In genomic region chr16:49503242-49504022, GRCh38 we compare ENCODE assay signal across 11 cellular contexts.
DNase-seq lines count a peak whose midpoint lies in the region; ATAC-seq, FAIRE-seq and TF ChIP-seq lines count a peak whose summit lies in the region.
"Had no signal": no experiment of that assay in that cellular context is flagged by ENCODE, and none has a peak within 500 bp of the region (broad histone marks: within the 10 kb centered on the region; RNA-seq: fewer than 3 reads in every experiment).

No MANE protein-coding gene starts in this region.

- no peak overlapping the region for H4K91ac ChIP-seq in H1 (replicated peaks; ENCODE audit: insufficient read length, low read length)

- DNase-seq in CD14-positive monocyte (ENCODE audit: low spot score) (no peak), H1 (ENCODE audit: low read depth in 1 of 2, low spot score in 2 of 2) (no peak), pons (ENCODE audit: low spot score) (no peak), NCI-H1105 (lab: John Stamatoyannopoulos, UW) (no peak)
- DNase-seq in activated CD8-positive, alpha-beta T cell treated with anti-CD3 and anti-CD28 coated beads for 36 hours: no peak
- DNase-seq in stimulated activated effector memory CD8-positive, alpha-beta T cell treated with anti-CD3 and anti-CD28 coated beads, Interleukin-12 subunit alpha, Interleukin-12 subunit beta, amount 100 ng/mL, for 72 hours (ENCODE audit: low spot score in 2 of 2): no peak
- DNase-seq: NCI-H2171 treated with DMSO at 0.1 percent for 48 hours, stomach had no signal

- TF ChIP-seq CTCF in CD14-positive monocyte (IDR thresholded peaks at IDR 0.05) (no peak), H1 (IDR thresholded peaks at IDR 0.05; ENCODE audit: control extremely low read depth in 1 of 3, insufficient read depth in 1 of 3, low read depth in 1 of 3, low read length in 3 of 3) (no peak)
- no peak for TF ChIP-seq CTCF in activated CD8-positive, alpha-beta T cell treated with anti-CD3 and anti-CD28 coated beads for 36 hours (IDR thresholded peaks at IDR 0.05)

- peaks cover 8% of the 10 kb centered on the region; the same call in 1 of the 2 replicates for H3K23me2 ChIP-seq in H1 (ENCODE audit: low read depth, low read length)

- FAIRE-seq in H1 (lab: Jason Lieb, UNC): no peak

- H2BK20ac ChIP-seq in H1 (ENCODE audit: low read length): no peak overlapping the region

- 93% methylated on average over 16 of the region's 17 CpGs; no CpG with 5 or more reads in 1 of the 2 experiments for WGBS in H1 (ENCODE audit: extremely low coverage in 1 of 2, insufficient coverage in 1 of 2, insufficient read length in 1 of 2, insufficient replicate concordance in 2 of 2, low coverage in 1 of 2, low lambda C conversion rate in 2 of 2, missing lambda C conversion rate in 1 of 2), 2 experiments

- no peak overlapping the region for H2BK5ac ChIP-seq in H1 (ENCODE audit: low read depth, low read length)

- peak; percentile 88 for ATAC-seq in GM19372 (IDR thresholded peaks at IDR 0.05; ENCODE audit: low read depth, unreplicated experiment)
- peak; percentile 78 for ATAC-seq in HG02981 (IDR thresholded peaks at IDR 0.05; ENCODE audit: unreplicated experiment)
- ATAC-seq in activated CD8-positive, alpha-beta T cell treated with anti-CD3 and anti-CD28 coated beads for 36 hours: no peak
- ATAC-seq in stimulated activated effector memory CD8-positive, alpha-beta T cell treated with anti-CD3 and anti-CD28 coated beads, Interleukin-12 subunit alpha, Interleukin-12 subunit beta, amount 100 ng/mL, for 72 hours: no peak

- H2BK120ac ChIP-seq in H1 (replicated peaks; ENCODE audit: low read depth, low read length): no peak overlapping the region

- TF ChIP-seq EP300 in H1 (IDR thresholded peaks at IDR 0.05; ENCODE audit: borderline replicate concordance in 1 of 2, low read depth in 2 of 2, low read length in 2 of 2): no peak

- H3K27ac ChIP-seq in H1 (ENCODE audit: low read depth, low read length): no peak overlapping the region
- H3K27ac ChIP-seq: KMS-11, stomach had no signal

- no peak overlapping the region for H4K5ac ChIP-seq in H1 (ENCODE audit: insufficient read length, low read depth, low read length)

- H3K18ac ChIP-seq in H1 (ENCODE audit: extremely low read depth, low read length): no peak overlapping the region

- H2BK15ac ChIP-seq in H1 (ENCODE audit: low read length): no peak overlapping the region

- peaks cover 0 to 3% of the 10 kb centered on the region in 2 experiments for H4K20me1 ChIP-seq in H1 (replicated peaks in 1 of 2; ENCODE audit: control insufficient read depth in 1 of 2, insufficient read depth in 2 of 2, low read length in 2 of 2)

- H3K36me3 ChIP-seq in H1 (ENCODE audit: control insufficient read depth in 2 of 4, insufficient read depth in 4 of 4, low read length in 3 of 4): no peaks in the 10 kb centered on the region
- H3K36me3 ChIP-seq: stomach had no signal

- H3K79me2 ChIP-seq in H1 (ENCODE audit: control insufficient read depth in 1 of 2, insufficient read depth in 2 of 2, low read length in 2 of 2): no peaks in the 10 kb centered on the region

- no peaks in the 10 kb centered on the region; the same call in 1 of the 2 replicates for H3K79me1 ChIP-seq in H1 (ENCODE audit: low read depth, low read length)

- no peaks in the 10 kb centered on the region for H3K36me3 Mint-ChIP-seq in CD14-positive monocyte
- no peaks in the 10 kb centered on the region for H3K36me3 Mint-ChIP-seq in activated CD8-positive, alpha-beta T cell treated with anti-CD3 and anti-CD28 coated beads for 36 hours (ENCODE audit: low read depth)
- H3K36me3 Mint-ChIP-seq in stimulated activated effector memory CD8-positive, alpha-beta T cell treated with anti-CD3 and anti-CD28 coated beads, Interleukin-12 subunit alpha, Interleukin-12 subunit beta, amount 100 ng/mL, for 72 hours: no peaks in the 10 kb centered on the region

- TF ChIP-seq RAD21 in H1 (IDR thresholded peaks at IDR 0.05 in 1 of 2, conservative IDR thresholded peaks at IDR 0.05 in 1 of 2; ENCODE audit: low read depth in 2 of 2, low read length in 2 of 2): no peak

- POLR2A ChIA-PET in H1 (lab: Charles Lee; ENCODE audit: partially characterized antibody): no interaction called here
- POLR2A ChIA-PET in activated CD8-positive, alpha-beta T cell treated with anti-CD3 and anti-CD28 coated beads for 36 hours (lab: Charles Lee): no interaction called here

- no peak overlapping the region for H4K8ac ChIP-seq in H1 (ENCODE audit: extremely low read depth, insufficient read depth, low read length)

- no peak overlapping the region for H3K4me2 ChIP-seq in H1 (ENCODE audit: insufficient read depth in 1 of 2, low read depth in 2 of 2, low read length in 2 of 2)
- H3K4me2 ChIP-seq: KMS-11 had no signal

- intact Hi-C loops in CD14-positive monocyte (cut with micrococcal nuclease): no loop called here
- intact Hi-C loops in activated CD8-positive, alpha-beta T cell treated with anti-CD3 and anti-CD28 coated beads for 36 hours (cut with micrococcal nuclease): no loop called here

- H3K4me1 ChIP-seq in H1 (replicated peaks in 1 of 4; ENCODE audit: control insufficient read depth in 3 of 4, insufficient read depth in 4 of 4, low read length in 3 of 4): no peaks in the 10 kb centered on the region; a peak in 1 of 7 replicates
- H3K4me1 ChIP-seq: stomach had no signal

- no peaks in the 10 kb centered on the region for H3K9me3 ChIP-seq in H1 (ENCODE audit: insufficient read depth in 2 of 2, low read depth in 1 of 2, low read length in 1 of 2)
- H3K9me3 ChIP-seq: stomach had no signal

- H3K23ac ChIP-seq in H1 (ENCODE audit: insufficient read length): no peak overlapping the region

- no peak overlapping the region for H3K4me3 ChIP-seq in H1 (ENCODE audit: extremely low read depth in 1 of 4, insufficient read depth in 2 of 4, low read depth in 3 of 4, low read length in 4 of 4)
- H3K4me3 ChIP-seq: stomach had no signal

- H3K4me1 Mint-ChIP-seq in CD14-positive monocyte: peaks cover 20% of the 10 kb centered on the region
- no peaks in the 10 kb centered on the region for H3K4me1 Mint-ChIP-seq in activated CD8-positive, alpha-beta T cell treated with anti-CD3 and anti-CD28 coated beads for 36 hours (ENCODE audit: low read depth)
- H3K4me1 Mint-ChIP-seq in stimulated activated effector memory CD8-positive, alpha-beta T cell treated with anti-CD3 and anti-CD28 coated beads, Interleukin-12 subunit alpha, Interleukin-12 subunit beta, amount 100 ng/mL, for 72 hours: peaks cover 10% of the 10 kb centered on the region

- no peak overlapping the region for H3K27ac Mint-ChIP-seq in CD14-positive monocyte
- no peak overlapping the region for H3K27ac Mint-ChIP-seq in activated CD8-positive, alpha-beta T cell treated with anti-CD3 and anti-CD28 coated beads for 36 hours
- no peak overlapping the region for H3K27ac Mint-ChIP-seq in stimulated activated effector memory CD8-positive, alpha-beta T cell treated with anti-CD3 and anti-CD28 coated beads, Interleukin-12 subunit alpha, Interleukin-12 subunit beta, amount 100 ng/mL, for 72 hours

- H3K27me3 ChIP-seq in H1 (replicated peaks in 1 of 4; ENCODE audit: control insufficient read depth in 3 of 4, extremely low read depth in 1 of 4, insufficient read depth in 3 of 4, low read length in 3 of 4): no peaks in the 10 kb centered on the region
- H3K27me3 ChIP-seq: stomach had no signal

- peak overlapping the region; percentile 62 to 91 for H3K4me3 Mint-ChIP-seq in CD14-positive monocyte
- no peak overlapping the region for H3K4me3 Mint-ChIP-seq in activated CD8-positive, alpha-beta T cell treated with anti-CD3 and anti-CD28 coated beads for 36 hours
- no peak overlapping the region for H3K4me3 Mint-ChIP-seq in stimulated activated effector memory CD8-positive, alpha-beta T cell treated with anti-CD3 and anti-CD28 coated beads, Interleukin-12 subunit alpha, Interleukin-12 subunit beta, amount 100 ng/mL, for 72 hours

- peaks cover 0 to 3% (median 1%) of the 10 kb centered on the region in 3 donors for H3K27me3 Mint-ChIP-seq in CD14-positive monocyte (ENCODE audit: low read depth in 3 of 3)
- no peaks in the 10 kb centered on the region for H3K27me3 Mint-ChIP-seq in activated CD8-positive, alpha-beta T cell treated with anti-CD3 and anti-CD28 coated beads for 36 hours

- CTCF ChIA-PET in H1 (lab: Charles Lee; ENCODE audit: partially characterized antibody): interaction anchor here (0.8 to 2.1 kb wide), 5 partner anchors 8 to 90 kb away, joined by 3 to 9 read pairs (median 3); no protein-coding TSS in a partner anchor
- CTCF ChIA-PET in activated CD8-positive, alpha-beta T cell treated with anti-CD3 and anti-CD28 coated beads for 36 hours (lab: Charles Lee): interaction anchor here (1.2 to 1.3 kb wide), 2 partner anchors 10 to 11 kb away, joined by 3 read pairs; no protein-coding TSS in a partner anchor

- H3K4ac ChIP-seq in H1 (replicated peaks; ENCODE audit: insufficient read length, low read depth, low read length): peak overlapping the region; percentile 71

- H3K56ac ChIP-seq in H1 (replicated peaks; ENCODE audit: insufficient read length, low read depth, low read length): no peak overlapping the region

- no peak overlapping the region for H2BK12ac ChIP-seq in H1 (ENCODE audit: low read depth, low read length)

- H2AK5ac ChIP-seq in H1 (ENCODE audit: low read depth, low read length): no peak overlapping the region

- no peak overlapping the region for H3K14ac ChIP-seq in H1 (ENCODE audit: insufficient read length)

- no peaks in the 10 kb centered on the region for H3K9me3 Mint-ChIP-seq in CD14-positive monocyte
- H3K9me3 Mint-ChIP-seq in activated CD8-positive, alpha-beta T cell treated with anti-CD3 and anti-CD28 coated beads for 36 hours: no peaks in the 10 kb centered on the region
- H3K9me3 Mint-ChIP-seq in stimulated activated effector memory CD8-positive, alpha-beta T cell treated with anti-CD3 and anti-CD28 coated beads, Interleukin-12 subunit alpha, Interleukin-12 subunit beta, amount 100 ng/mL, for 72 hours: peaks cover 3% of the 10 kb centered on the region

- no peak overlapping the region for H2AFZ ChIP-seq in H1 (ENCODE audit: low read length)

- no peak overlapping the region for H3K9ac ChIP-seq in H1 (replicated peaks in 1 of 4; ENCODE audit: extremely low read depth in 1 of 4, low read depth in 3 of 4, low read length in 3 of 4)
- H3K9ac ChIP-seq: KMS-11 had no signal

- no peak for TF ChIP-seq POLR2A in H1 (IDR thresholded peaks at IDR 0.05; ENCODE audit: control extremely low read depth in 1 of 2, low read depth in 2 of 2, low read length in 2 of 2)

TF ChIP-seq in H1, 55 proteins besides CTCF, POLR2A, EP300 and RAD21:
- TF ChIP-seq SP2 (IDR thresholded peaks at IDR 0.05; ENCODE audit: low read length) (no peak), SIX5 (IDR thresholded peaks at IDR 0.05; ENCODE audit: low read depth, low read length) (no peak), CBX5 (IDR thresholded peaks at IDR 0.05; ENCODE audit: low read depth, low read length) (no peak), POLR2AphosphoS5 (IDR thresholded peaks at IDR 0.05; ENCODE audit: low read depth, low read length) (no peak), BCL11A (IDR thresholded peaks at IDR 0.05; ENCODE audit: low read depth in 2 of 2, low read length in 2 of 2) (no peak), ZNF274 (IDR thresholded peaks at IDR 0.05; ENCODE audit: borderline replicate concordance, extremely low read depth, low read length) (no peak)

Comparison
In these comparisons a context has a peak if more than half of its experiments do, and no peak if none do; other contexts are left out.
1. H3K4me3 Mint-ChIP-seq: peak in CD14-positive monocyte (2 of 2); none in activated CD8-positive, alpha-beta T cell treated with anti-CD3 and anti-CD28 coated beads for 36 hours (single experiment) and stimulated activated effector memory CD8-positive, alpha-beta T cell treated with anti-CD3 and anti-CD28 coated beads, Interleukin-12 subunit alpha, Interleukin-12 subunit beta, amount 100 ng/mL, for 72 hours (single experiment).
2. ATAC-seq: peak in GM19372 (single experiment) and HG02981 (single experiment); none in activated CD8-positive, alpha-beta T cell treated with anti-CD3 and anti-CD28 coated beads for 36 hours (single experiment) and stimulated activated effector memory CD8-positive, alpha-beta T cell treated with anti-CD3 and anti-CD28 coated beads, Interleukin-12 subunit alpha, Interleukin-12 subunit beta, amount 100 ng/mL, for 72 hours (single experiment).